In the genomic region with DNA sequence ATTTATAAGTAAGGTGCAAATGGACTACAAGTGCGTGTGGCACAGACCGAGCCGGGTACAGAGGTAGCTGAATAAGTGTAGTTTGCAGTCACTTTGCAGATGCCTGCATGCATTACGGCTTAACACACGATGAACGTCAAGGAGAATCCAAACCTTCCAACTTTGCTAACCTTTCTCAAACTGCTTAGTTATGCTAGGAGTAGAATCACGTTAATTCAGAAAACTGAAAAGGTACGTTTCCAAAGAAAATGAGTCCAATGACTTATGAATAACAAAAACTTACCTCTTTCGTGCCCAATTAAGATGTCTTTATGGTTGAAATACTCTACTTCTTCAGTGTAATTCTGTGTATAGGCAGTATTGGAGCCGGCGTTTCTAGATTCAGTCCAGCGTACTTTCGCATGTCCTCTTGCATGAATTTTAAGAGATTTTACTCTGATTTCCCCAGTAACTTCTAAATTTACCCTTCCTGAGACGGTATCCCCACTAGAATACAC, we compare ENCODE assay signal across 8 cellular contexts. TPM values are rescaled to one million over a fixed set of nuclear protein-coding genes. Genes with fewer than 3 reads are reported as not detected.
DNase-seq lines count a peak whose midpoint lies in the region; ATAC-seq and TF ChIP-seq lines count a peak whose summit lies in the region.

No MANE protein-coding gene starts in this region.

- no peak overlapping the region for H2BK15ac ChIP-seq in neuronal stem cell (ENCODE audit: low read length)

- H3K4me1 Mint-ChIP-seq in activated T-cell treated with anti-CD3 and anti-CD28 coated beads, Interleukin-2, amount 50 U/mL, for 4 hours (ENCODE audit: low read depth) = peaks cover 29% of the 10 kb centered on the region

- no peak overlapping the region for H4K8ac ChIP-seq in neuronal stem cell (ENCODE audit: low read depth, low read length)

- H2BK5ac ChIP-seq in neuronal stem cell (ENCODE audit: low read length) = no peak overlapping the region

- H2AFZ ChIP-seq in neuronal stem cell (ENCODE audit: low read length) = no peak overlapping the region

- H3K27me3 ChIP-seq in neuronal stem cell (ENCODE audit: control insufficient read depth in 3 of 3, insufficient read depth in 3 of 3, low read depth in 1 of 3, low read length in 3 of 3) = no peaks in the 10 kb centered on the region

- H2BK120ac ChIP-seq in neuronal stem cell (ENCODE audit: low read depth, low read length) = no peak overlapping the region

- H3K14ac ChIP-seq in neuronal stem cell (ENCODE audit: low read length) = no peak overlapping the region

- no peak for TF ChIP-seq CTCF in fibroblast of the aortic adventitia (IDR thresholded peaks at IDR 0.05; ENCODE audit: insufficient read depth, low read length)

- no peak overlapping the region for H3K4ac ChIP-seq in neuronal stem cell (ENCODE audit: low read length)

- H3K36me3 ChIP-seq in neuronal stem cell (replicated peaks in 1 of 2; ENCODE audit: control insufficient read depth in 2 of 2, insufficient read depth in 2 of 2, low read length in 2 of 2) = peaks cover 0 to 36% of the 10 kb centered on the region in 2 donors

- ATAC-seq in activated T-cell treated with anti-CD3 and anti-CD28 coated beads, Interleukin-2, amount 50 U/mL, for 4 hours = no peak
- ATAC-seq in GM21529 (IDR thresholded peaks at IDR 0.05; ENCODE audit: unreplicated experiment) (no peak), HG03442 (IDR thresholded peaks at IDR 0.05; ENCODE audit: unreplicated experiment) (no peak)

- WGBS in neuronal stem cell (ENCODE audit: extremely low coverage in 2 of 2, insufficient read length in 2 of 2, insufficient replicate concordance in 1 of 2), 2 donors = no CpG with 5 or more reads among the region's 14 CpGs

- H2AK5ac ChIP-seq in neuronal stem cell (ENCODE audit: low read depth, low read length) = no peak overlapping the region

- peaks cover 6% of the 10 kb centered on the region for H3K36me3 Mint-ChIP-seq in activated T-cell treated with anti-CD3 and anti-CD28 coated beads, Interleukin-2, amount 50 U/mL, for 4 hours (ENCODE audit: insufficient read depth)

- no peak overlapping the region for H2BK12ac ChIP-seq in neuronal stem cell (ENCODE audit: low read length)

- H4K91ac ChIP-seq in neuronal stem cell (ENCODE audit: low read depth, low read length, poor library complexity) = no peak overlapping the region

- H3K4me3 ChIP-seq in fibroblast of the aortic adventitia (ENCODE audit: low read depth, low read length) (peak overlapping the region; percentile 95), neuronal stem cell (ENCODE audit: low read length in 2 of 2) (peak overlapping the region; percentile 76 to 87)

- peak overlapping the region; percentile 33 for H3K4me2 ChIP-seq in neuronal stem cell (ENCODE audit: insufficient read depth, low read length, poor library complexity, severe bottlenecking)

- peaks cover 0 to 3% of the 10 kb centered on the region in 2 donors for H3K4me1 ChIP-seq in neuronal stem cell (ENCODE audit: control insufficient read depth in 2 of 2, insufficient read depth in 1 of 2, low read depth in 1 of 2, low read length in 2 of 2)

- H3K79me1 ChIP-seq in neuronal stem cell (ENCODE audit: low read depth, low read length) = no peaks in the 10 kb centered on the region

- H3K27me3 Mint-ChIP-seq in activated T-cell treated with anti-CD3 and anti-CD28 coated beads, Interleukin-2, amount 50 U/mL, for 4 hours (ENCODE audit: low read depth) = no peaks in the 10 kb centered on the region

- DNase-seq in SIG-M5 treated with dmso at 0.1 percent for 504 hours (lab: John Stamatoyannopoulos, UW; ENCODE audit: unreplicated experiment) (peak; percentile 72), SIG-M5 (lab: John Stamatoyannopoulos, UW) (no peak), NCI-H446 (lab: John Stamatoyannopoulos, UW) (peak; percentile 22 to 45), fibroblast of the aortic adventitia (ENCODE audit: low read depth) (peak; percentile 53), neuronal stem cell (ENCODE audit: low spot score) (peak; percentile 45)
- DNase-seq in activated T-cell treated with anti-CD3 and anti-CD28 coated beads, Interleukin-2, amount 50 U/mL, for 4 hours = no peak

- H3K9me3 Mint-ChIP-seq in activated T-cell treated with anti-CD3 and anti-CD28 coated beads, Interleukin-2, amount 50 U/mL, for 4 hours = no peaks in the 10 kb centered on the region

- H3K23ac ChIP-seq in neuronal stem cell (ENCODE audit: low read depth, low read length, poor library complexity) = no peak overlapping the region

- H3K4me3 Mint-ChIP-seq in activated T-cell treated with anti-CD3 and anti-CD28 coated beads, Interleukin-2, amount 50 U/mL, for 4 hours = peak overlapping the region; percentile 91

- peak overlapping the region; percentile 48 for H3K27ac ChIP-seq in neuronal stem cell (replicated peaks; ENCODE audit: low read length)

- H3K18ac ChIP-seq in neuronal stem cell (ENCODE audit: low read length) = peak overlapping the region; percentile 76

- H3K9ac ChIP-seq in neuronal stem cell (ENCODE audit: low read depth, low read length, poor library complexity) = peak overlapping the region; percentile 81

- H3K9me3 ChIP-seq in neuronal stem cell (replicated peaks in 1 of 2; ENCODE audit: control insufficient read depth in 2 of 2, insufficient read depth in 1 of 2, low read depth in 1 of 2, low read length in 2 of 2) = no peaks in the 10 kb centered on the region

RNA-seq across cellular contexts. Expression of a gene that starts 0.5 kb away (rescaled TPM):
- 10 to 100 TPM; 14.5 to 30.2 (median 24.1) TPM for total RNA-seq in activated T-cell treated with anti-CD3 and anti-CD28 coated beads, Interleukin-2, amount 50 U/mL, for 4 hours
- 35.2 and 120 TPM in 2 replicates for total RNA-seq in fibroblast of the aortic adventitia (ENCODE audit: low replicate concordance)
- 24.6 TPM for polyA plus RNA-seq in neuronal stem cell (2013, experiment 1 of 2)
- 27.1 TPM for polyA plus RNA-seq in neuronal stem cell (2013, experiment 2 of 2)

Comparison
In these comparisons a context has a peak if more than half of its experiments do, and no peak if none do; other contexts are left out.
1. DNase-seq: peak in SIG-M5 treated with dmso at 0.1 percent for 504 hours (single experiment), NCI-H446 (2 of 2), fibroblast of the aortic adventitia (single experiment) and neuronal stem cell (single experiment); none in SIG-M5 (single experiment) and activated T-cell treated with anti-CD3 and anti-CD28 coated beads, Interleukin-2, amount 50 U/mL, for 4 hours (single experiment).